ENCODE assay signal across 1 cellular context in genomic region chr19:45901432-45901903, GRCh38.
TF ChIP-seq lines count a peak whose summit lies in the region.

No MANE protein-coding gene starts in this region.

TF ChIP-seq in HepG2, 621 proteins besides CTCF, POLR2A, EP300 and RAD21 (continues in another document):
- TF ChIP-seq, protein P1, sequence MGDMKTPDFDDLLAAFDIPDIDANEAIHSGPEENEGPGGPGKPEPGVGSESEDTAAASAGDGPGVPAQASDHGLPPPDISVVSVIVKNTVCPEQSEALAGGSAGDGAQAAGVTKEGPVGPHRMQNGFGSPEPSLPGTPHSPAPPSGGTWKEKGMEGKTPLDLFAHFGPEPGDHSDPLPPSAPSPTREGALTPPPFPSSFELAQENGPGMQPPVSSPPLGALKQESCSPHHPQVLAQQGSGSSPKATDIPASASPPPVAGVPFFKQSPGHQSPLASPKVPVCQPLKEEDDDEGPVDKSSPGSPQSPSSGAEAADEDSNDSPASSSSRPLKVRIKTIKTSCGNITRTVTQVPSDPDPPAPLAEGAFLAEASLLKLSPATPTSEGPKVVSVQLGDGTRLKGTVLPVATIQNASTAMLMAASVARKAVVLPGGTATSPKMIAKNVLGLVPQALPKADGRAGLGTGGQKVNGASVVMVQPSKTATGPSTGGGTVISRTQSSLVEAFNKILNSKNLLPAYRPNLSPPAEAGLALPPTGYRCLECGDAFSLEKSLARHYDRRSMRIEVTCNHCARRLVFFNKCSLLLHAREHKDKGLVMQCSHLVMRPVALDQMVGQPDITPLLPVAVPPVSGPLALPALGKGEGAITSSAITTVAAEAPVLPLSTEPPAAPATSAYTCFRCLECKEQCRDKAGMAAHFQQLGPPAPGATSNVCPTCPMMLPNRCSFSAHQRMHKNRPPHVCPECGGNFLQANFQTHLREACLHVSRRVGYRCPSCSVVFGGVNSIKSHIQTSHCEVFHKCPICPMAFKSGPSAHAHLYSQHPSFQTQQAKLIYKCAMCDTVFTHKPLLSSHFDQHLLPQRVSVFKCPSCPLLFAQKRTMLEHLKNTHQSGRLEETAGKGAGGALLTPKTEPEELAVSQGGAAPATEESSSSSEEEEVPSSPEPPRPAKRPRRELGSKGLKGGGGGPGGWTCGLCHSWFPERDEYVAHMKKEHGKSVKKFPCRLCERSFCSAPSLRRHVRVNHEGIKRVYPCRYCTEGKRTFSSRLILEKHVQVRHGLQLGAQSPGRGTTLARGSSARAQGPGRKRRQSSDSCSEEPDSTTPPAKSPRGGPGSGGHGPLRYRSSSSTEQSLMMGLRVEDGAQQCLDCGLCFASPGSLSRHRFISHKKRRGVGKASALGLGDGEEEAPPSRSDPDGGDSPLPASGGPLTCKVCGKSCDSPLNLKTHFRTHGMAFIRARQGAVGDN (CRISPR knock-in tag; IDR thresholded peaks at IDR 0.05): peak; percentile 81
- TF ChIP-seq ZNF768 (CRISPR knock-in tag; IDR thresholded peaks at IDR 0.05) (peak; percentile 68; the same call in 1 of the 2 replicates), ZNF740 (CRISPR knock-in tag; IDR thresholded peaks at IDR 0.05) (0 out of 2 replicates have a peak, but pooled peaks have one; percentile 27), ZSCAN20 (CRISPR knock-in tag; IDR thresholded peaks at IDR 0.05; ENCODE audit: borderline replicate concordance) (0 out of 2 replicates have a peak, but pooled peaks have one; percentile 49), ARHGAP35 (CRISPR knock-in tag; IDR thresholded peaks at IDR 0.05; ENCODE audit: borderline replicate concordance) (no peak), KDM2A (CRISPR knock-in tag; IDR thresholded peaks at IDR 0.05; ENCODE audit: borderline replicate concordance, low read depth) (peak; percentile 40; the same call in 1 of the 2 replicates), SNAI1 (CRISPR knock-in tag; IDR thresholded peaks at IDR 0.05; ENCODE audit: borderline replicate concordance) (no peak), MYC (CRISPR knock-in tag; IDR thresholded peaks at IDR 0.05; ENCODE audit: borderline replicate concordance) (0 out of 2 replicates have a peak, but pooled peaks have one; percentile 8), ZNF232 (CRISPR knock-in tag; IDR thresholded peaks at IDR 0.05; ENCODE audit: borderline replicate concordance) (no peak), ZNF12 (CRISPR knock-in tag; IDR thresholded peaks at IDR 0.05) (no peak), HDAC1 (CRISPR knock-in tag; IDR thresholded peaks at IDR 0.05) (peak; percentile 20; the same call in 1 of the 2 replicates), PHB2 (IDR thresholded peaks at IDR 0.05; ENCODE audit: partially characterized antibody) (no peak), PATZ1 (CRISPR knock-in tag; IDR thresholded peaks at IDR 0.05) (no peak), SAFB2 (CRISPR knock-in tag; IDR thresholded peaks at IDR 0.05; ENCODE audit: borderline replicate concordance, low read depth) (no peak), NFAT5 (CRISPR knock-in tag; IDR thresholded peaks at IDR 0.05) (0 out of 2 replicates have a peak, but pooled peaks have one; percentile 46), ELF4 (CRISPR knock-in tag; IDR thresholded peaks at IDR 0.05; ENCODE audit: borderline replicate concordance) (no peak), ZIK1 (CRISPR knock-in tag; IDR thresholded peaks at IDR 0.05; ENCODE audit: borderline replicate concordance, low read depth) (no peak), NFKB2 (CRISPR knock-in tag; IDR thresholded peaks at IDR 0.05; ENCODE audit: borderline replicate concordance) (no peak), HOXD1 (CRISPR knock-in tag; IDR thresholded peaks at IDR 0.05) (no peak), ZBTB49 (CRISPR knock-in tag; IDR thresholded peaks at IDR 0.05; ENCODE audit: borderline replicate concordance) (peak; percentile 48; the same call in 1 of the 2 replicates), YEATS4 (CRISPR knock-in tag; IDR thresholded peaks at IDR 0.05; ENCODE audit: borderline replicate concordance) (peak; percentile 41; the same call in 1 of the 2 replicates), FOXJ3 (CRISPR knock-in tag; IDR thresholded peaks at IDR 0.05; ENCODE audit: borderline replicate concordance) (no peak), CHD4 (IDR thresholded peaks at IDR 0.05; ENCODE audit: borderline replicate concordance, low read length) (0 out of 2 replicates have a peak, but pooled peaks have one; percentile 53), ZBTB7A (CRISPR knock-in tag; IDR thresholded peaks at IDR 0.05) (peak; percentile 77; the same call in 1 of the 2 replicates), PRPF4 (IDR thresholded peaks at IDR 0.05; ENCODE audit: low read depth, low read length, poor library complexity, severe bottlenecking) (peak; percentile 39)
- TF ChIP-seq, protein P2, sequence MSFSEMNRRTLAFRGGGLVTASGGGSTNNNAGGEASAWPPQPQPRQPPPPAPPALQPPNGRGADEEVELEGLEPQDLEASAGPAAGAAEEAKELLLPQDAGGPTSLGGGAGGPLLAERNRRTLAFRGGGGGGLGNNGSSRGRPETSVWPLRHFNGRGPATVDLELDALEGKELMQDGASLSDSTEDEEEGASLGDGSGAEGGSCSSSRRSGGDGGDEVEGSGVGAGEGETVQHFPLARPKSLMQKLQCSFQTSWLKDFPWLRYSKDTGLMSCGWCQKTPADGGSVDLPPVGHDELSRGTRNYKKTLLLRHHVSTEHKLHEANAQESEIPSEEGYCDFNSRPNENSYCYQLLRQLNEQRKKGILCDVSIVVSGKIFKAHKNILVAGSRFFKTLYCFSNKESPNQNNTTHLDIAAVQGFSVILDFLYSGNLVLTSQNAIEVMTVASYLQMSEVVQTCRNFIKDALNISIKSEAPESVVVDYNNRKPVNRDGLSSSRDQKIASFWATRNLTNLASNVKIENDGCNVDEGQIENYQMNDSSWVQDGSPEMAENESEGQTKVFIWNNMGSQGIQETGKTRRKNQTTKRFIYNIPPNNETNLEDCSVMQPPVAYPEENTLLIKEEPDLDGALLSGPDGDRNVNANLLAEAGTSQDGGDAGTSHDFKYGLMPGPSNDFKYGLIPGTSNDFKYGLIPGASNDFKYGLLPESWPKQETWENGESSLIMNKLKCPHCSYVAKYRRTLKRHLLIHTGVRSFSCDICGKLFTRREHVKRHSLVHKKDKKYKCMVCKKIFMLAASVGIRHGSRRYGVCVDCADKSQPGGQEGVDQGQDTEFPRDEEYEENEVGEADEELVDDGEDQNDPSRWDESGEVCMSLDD (CRISPR knock-in tag; IDR thresholded peaks at IDR 0.05; ENCODE audit: borderline replicate concordance): peak; percentile 56; the same call in 1 of the 2 replicates
- TF ChIP-seq, protein P3, sequence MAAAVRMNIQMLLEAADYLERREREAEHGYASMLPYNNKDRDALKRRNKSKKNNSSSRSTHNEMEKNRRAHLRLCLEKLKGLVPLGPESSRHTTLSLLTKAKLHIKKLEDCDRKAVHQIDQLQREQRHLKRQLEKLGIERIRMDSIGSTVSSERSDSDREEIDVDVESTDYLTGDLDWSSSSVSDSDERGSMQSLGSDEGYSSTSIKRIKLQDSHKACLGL (CRISPR knock-in tag; IDR thresholded peaks at IDR 0.05): peak; percentile 39; the same call in 1 of the 2 replicates
- TF ChIP-seq, protein P4, sequence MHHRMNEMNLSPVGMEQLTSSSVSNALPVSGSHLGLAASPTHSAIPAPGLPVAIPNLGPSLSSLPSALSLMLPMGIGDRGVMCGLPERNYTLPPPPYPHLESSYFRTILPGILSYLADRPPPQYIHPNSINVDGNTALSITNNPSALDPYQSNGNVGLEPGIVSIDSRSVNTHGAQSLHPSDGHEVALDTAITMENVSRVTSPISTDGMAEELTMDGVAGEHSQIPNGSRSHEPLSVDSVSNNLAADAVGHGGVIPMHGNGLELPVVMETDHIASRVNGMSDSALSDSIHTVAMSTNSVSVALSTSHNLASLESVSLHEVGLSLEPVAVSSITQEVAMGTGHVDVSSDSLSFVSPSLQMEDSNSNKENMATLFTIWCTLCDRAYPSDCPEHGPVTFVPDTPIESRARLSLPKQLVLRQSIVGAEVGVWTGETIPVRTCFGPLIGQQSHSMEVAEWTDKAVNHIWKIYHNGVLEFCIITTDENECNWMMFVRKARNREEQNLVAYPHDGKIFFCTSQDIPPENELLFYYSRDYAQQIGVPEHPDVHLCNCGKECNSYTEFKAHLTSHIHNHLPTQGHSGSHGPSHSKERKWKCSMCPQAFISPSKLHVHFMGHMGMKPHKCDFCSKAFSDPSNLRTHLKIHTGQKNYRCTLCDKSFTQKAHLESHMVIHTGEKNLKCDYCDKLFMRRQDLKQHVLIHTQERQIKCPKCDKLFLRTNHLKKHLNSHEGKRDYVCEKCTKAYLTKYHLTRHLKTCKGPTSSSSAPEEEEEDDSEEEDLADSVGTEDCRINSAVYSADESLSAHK (CRISPR knock-in tag; IDR thresholded peaks at IDR 0.05; ENCODE audit: borderline replicate concordance): no peak
- TF ChIP-seq, protein P5, sequence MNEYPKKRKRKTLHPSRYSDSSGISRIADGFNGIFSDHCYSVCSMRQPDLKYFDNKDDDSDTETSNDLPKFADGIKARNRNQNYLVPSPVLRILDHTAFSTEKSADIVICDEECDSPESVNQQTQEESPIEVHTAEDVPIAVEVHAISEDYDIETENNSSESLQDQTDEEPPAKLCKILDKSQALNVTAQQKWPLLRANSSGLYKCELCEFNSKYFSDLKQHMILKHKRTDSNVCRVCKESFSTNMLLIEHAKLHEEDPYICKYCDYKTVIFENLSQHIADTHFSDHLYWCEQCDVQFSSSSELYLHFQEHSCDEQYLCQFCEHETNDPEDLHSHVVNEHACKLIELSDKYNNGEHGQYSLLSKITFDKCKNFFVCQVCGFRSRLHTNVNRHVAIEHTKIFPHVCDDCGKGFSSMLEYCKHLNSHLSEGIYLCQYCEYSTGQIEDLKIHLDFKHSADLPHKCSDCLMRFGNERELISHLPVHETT (CRISPR knock-in tag; conservative IDR thresholded peaks at IDR 0.05): 0 out of 2 replicates have a peak, but pooled peaks have one; percentile 14
- TF ChIP-seq, protein P6, sequence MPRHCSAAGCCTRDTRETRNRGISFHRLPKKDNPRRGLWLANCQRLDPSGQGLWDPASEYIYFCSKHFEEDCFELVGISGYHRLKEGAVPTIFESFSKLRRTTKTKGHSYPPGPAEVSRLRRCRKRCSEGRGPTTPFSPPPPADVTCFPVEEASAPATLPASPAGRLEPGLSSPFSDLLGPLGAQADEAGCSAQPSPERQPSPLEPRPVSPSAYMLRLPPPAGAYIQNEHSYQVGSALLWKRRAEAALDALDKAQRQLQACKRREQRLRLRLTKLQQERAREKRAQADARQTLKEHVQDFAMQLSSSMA (CRISPR knock-in tag; IDR thresholded peaks at IDR 0.05): no peak
